ENCODE assay signal across 8 cellular contexts in the genomic region with DNA sequence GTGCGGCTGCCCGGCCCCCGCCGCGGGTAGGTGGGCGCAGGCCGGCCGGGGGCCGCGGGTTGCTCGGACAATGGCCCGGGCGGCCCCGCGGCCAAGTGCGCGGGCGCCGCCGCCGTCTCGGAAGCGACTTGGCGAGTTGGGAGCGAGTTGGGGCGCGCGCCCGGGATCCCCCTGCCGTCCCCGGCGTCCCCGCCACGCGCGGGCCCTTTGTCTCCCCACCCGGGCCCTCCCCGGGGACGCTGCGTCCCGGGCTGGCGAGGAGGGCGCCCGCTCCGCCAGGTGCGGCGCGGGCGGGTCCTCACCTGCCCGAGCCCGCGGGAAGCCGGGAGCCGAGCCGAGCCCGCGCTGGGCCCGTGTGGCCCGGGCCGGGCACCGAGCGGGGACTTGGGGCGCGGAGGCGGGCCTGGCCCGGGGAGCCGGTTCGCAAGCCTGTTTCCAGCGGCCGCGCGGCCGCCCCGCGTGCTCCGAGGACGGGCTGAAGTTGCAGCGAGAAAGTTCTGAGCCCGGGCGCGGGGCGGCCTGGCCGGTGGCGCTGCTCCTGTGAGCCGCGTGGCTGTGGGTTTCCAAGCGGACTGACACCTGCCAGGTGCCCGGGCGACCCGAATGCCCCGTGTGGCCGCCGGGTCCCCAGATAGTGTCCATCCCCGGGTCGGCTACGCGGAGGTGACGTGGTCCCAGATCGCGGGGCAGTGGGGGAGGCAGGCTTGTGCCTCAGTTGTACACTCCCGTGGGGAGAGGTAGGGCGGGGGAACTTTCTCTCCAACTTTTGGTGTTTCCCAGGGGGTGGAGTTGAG. TPM values are rescaled to one million over a fixed set of nuclear protein-coding genes. Genes with fewer than 3 reads are reported as not detected.
DNase-seq lines count a peak whose midpoint lies in the region; ATAC-seq lines count a peak whose summit lies in the region.

No MANE protein-coding gene starts in this region.

- H3K36me3 ChIP-seq in CD4-positive, alpha-beta memory T cell (ENCODE audit: insufficient read depth, low read length) = no peaks in the 10 kb centered on the region
- no peaks in the 10 kb centered on the region; the same call in 1 of the 2 replicates for H3K36me3 ChIP-seq in iPS DF 6.9 (ENCODE audit: control insufficient read depth, insufficient read depth, low read length)

- H3K9me3 Mint-ChIP-seq in CD4-positive, alpha-beta memory T cell = no peaks in the 10 kb centered on the region
- no peaks in the 10 kb centered on the region for H3K9me3 Mint-ChIP-seq in activated naive CD8-positive, alpha-beta T cell treated with anti-CD3 and anti-CD28 coated beads for 36 hours

- peaks cover 0 to 1% of the 10 kb centered on the region in 2 donors for H3K36me3 Mint-ChIP-seq in CD4-positive, alpha-beta memory T cell
- peaks cover 2% of the 10 kb centered on the region for H3K36me3 Mint-ChIP-seq in activated naive CD8-positive, alpha-beta T cell treated with anti-CD3 and anti-CD28 coated beads for 36 hours

- ATAC-seq in HG02885 (IDR thresholded peaks at IDR 0.05; ENCODE audit: poor library complexity, unreplicated experiment) (peak; percentile 38), HG03039 (IDR thresholded peaks at IDR 0.05; ENCODE audit: unreplicated experiment) (no peak)

- peak overlapping the region; percentile 82 to 89 (median 86) for H3K4me3 Mint-ChIP-seq in CD4-positive, alpha-beta memory T cell
- peak overlapping the region; percentile 85 for H3K4me3 Mint-ChIP-seq in activated naive CD8-positive, alpha-beta T cell treated with anti-CD3 and anti-CD28 coated beads for 36 hours

- peaks cover 11% of the 10 kb centered on the region for H3K4me1 ChIP-seq in CD4-positive, alpha-beta memory T cell (ENCODE audit: insufficient read depth, low read length)
- peaks cover 15% of the 10 kb centered on the region for H3K4me1 ChIP-seq in iPS DF 6.9 (ENCODE audit: control insufficient read depth, insufficient read depth, low read length)

- peak overlapping the region in 5 of 7 donors; percentile 18 to 85 (median 66) for H3K27ac Mint-ChIP-seq in CD4-positive, alpha-beta memory T cell
- H3K27ac Mint-ChIP-seq in activated naive CD8-positive, alpha-beta T cell treated with anti-CD3 and anti-CD28 coated beads for 36 hours = peak overlapping the region; percentile 64

- no CpG with 5 or more reads among the region's 102 CpGs for WGBS in iPS DF 6.9 (ENCODE audit: insufficient coverage, insufficient read length)

- peaks cover 0 to 1% of the 10 kb centered on the region in 2 donors for H3K27me3 Mint-ChIP-seq in CD4-positive, alpha-beta memory T cell
- H3K27me3 Mint-ChIP-seq in activated naive CD8-positive, alpha-beta T cell treated with anti-CD3 and anti-CD28 coated beads for 36 hours = peaks cover 4% of the 10 kb centered on the region

- intact Hi-C loops in CD4-positive, alpha-beta memory T cell (cut with micrococcal nuclease) = no loop called here

- peak in 3 of 5 donors; percentile 12 to 22 (median 17) for DNase-seq in CD4-positive, alpha-beta memory T cell
- peak; percentile 42 for DNase-seq in activated naive CD8-positive, alpha-beta T cell treated with anti-CD3 and anti-CD28 coated beads for 36 hours
- DNase-seq in iPS DF 6.9 (ENCODE audit: low read depth, low spot score) (no peak), SIG-M5 treated with dmso at 0.1 percent for 504 hours (lab: John Stamatoyannopoulos, UW; ENCODE audit: unreplicated experiment) (no peak), dedifferentiated amniotic fluid mesenchymal stem cell (ENCODE audit: extremely low spot score) (no peak)
- DNase-seq in stimulated activated CD4-positive, alpha-beta T cell treated with anti-CD3 and anti-CD28 coated beads, Interleukin-4, amount 100 ng/mL, for 1 hour = peak; percentile 26

- H3K4me3 ChIP-seq in CD4-positive, alpha-beta memory T cell (ENCODE audit: low read length in 2 of 2) = peak overlapping the region in 1 of 2 donors; percentile 28
- H3K4me3 ChIP-seq in iPS DF 6.9 (ENCODE audit: low read length) = peak overlapping the region; percentile 60

- H3K27ac ChIP-seq in CD4-positive, alpha-beta memory T cell (ENCODE audit: low read depth, low read length) = no peak overlapping the region
- no peak overlapping the region for H3K27ac ChIP-seq in iPS DF 6.9 (ENCODE audit: low read length)

- CTCF ChIA-PET in CD4-positive, alpha-beta memory T cell (lab: Charles Lee; ENCODE audit: partially characterized antibody) = no interaction called here

- H3K9me3 ChIP-seq in CD4-positive, alpha-beta memory T cell (ENCODE audit: control insufficient read depth in 1 of 2, low read length in 2 of 2) = no peaks in the 10 kb centered on the region
- no peaks in the 10 kb centered on the region for H3K9me3 ChIP-seq in iPS DF 6.9 (ENCODE audit: control insufficient read depth, insufficient read depth, low read length)

- peaks cover 4 to 19% (median 14%) of the 10 kb centered on the region in 4 donors for H3K4me1 Mint-ChIP-seq in CD4-positive, alpha-beta memory T cell
- H3K4me1 Mint-ChIP-seq in activated naive CD8-positive, alpha-beta T cell treated with anti-CD3 and anti-CD28 coated beads for 36 hours = peaks cover 21% of the 10 kb centered on the region

- H3K27me3 ChIP-seq in CD4-positive, alpha-beta memory T cell (ENCODE audit: insufficient read depth, low read length) = no peaks in the 10 kb centered on the region
- no peaks in the 10 kb centered on the region for H3K27me3 ChIP-seq in iPS DF 6.9 (ENCODE audit: control insufficient read depth, insufficient read depth, low read length)

- POLR2A ChIA-PET in CD4-positive, alpha-beta memory T cell (lab: Charles Lee; ENCODE audit: partially characterized antibody) = no interaction called here

RNA-seq across cellular contexts. Expression of a gene that starts 0.6 kb away (rescaled TPM):
- 1 to 10 TPM; 1.4 to 1.9 TPM for total RNA-seq in CD4-positive, alpha-beta memory T cell
- polyA plus RNA-seq in CD4-positive, alpha-beta memory T cell = under 1 TPM in 1 of 2 donors, not detected in 1; 0.61 TPM
- 10 to 100 TPM; 12.7 to 15.4 TPM for total RNA-seq in activated naive CD8-positive, alpha-beta T cell treated with anti-CD3 and anti-CD28 coated beads for 36 hours

RNA-seq across cellular contexts. Expression of a gene that starts 41.2 kb away (rescaled TPM):
- total RNA-seq in CD4-positive, alpha-beta memory T cell = 10 to 100 TPM; 19.1 to 20.3 TPM
- 10 to 100 TPM in 1 of 2 donors, 1 to 10 TPM in 1; 7.7 to 17.6 TPM for polyA plus RNA-seq in CD4-positive, alpha-beta memory T cell
- total RNA-seq in activated naive CD8-positive, alpha-beta T cell treated with anti-CD3 and anti-CD28 coated beads for 36 hours = 10 to 100 TPM; 42.2 to 44.6 TPM

Comparison
In these comparisons a context has a peak if more than half of its experiments do, and no peak if none do; other contexts are left out.
1. DNase-seq: peak in CD4-positive, alpha-beta memory T cell (3 of 5), activated naive CD8-positive, alpha-beta T cell treated with anti-CD3 and anti-CD28 coated beads for 36 hours (single experiment) and stimulated activated CD4-positive, alpha-beta T cell treated with anti-CD3 and anti-CD28 coated beads, Interleukin-4, amount 100 ng/mL, for 1 hour (single experiment); none in iPS DF 6.9 (single experiment), SIG-M5 treated with dmso at 0.1 percent for 504 hours (single experiment) and dedifferentiated amniotic fluid mesenchymal stem cell (single experiment).
2. RNA of a gene that starts 0.6 kb away (total RNA-seq): 12.7 to 15.4 TPM in activated naive CD8-positive, alpha-beta T cell treated with anti-CD3 and anti-CD28 coated beads for 36 hours; 1.4 to 1.9 TPM in CD4-positive, alpha-beta memory T cell; every median in the first group is over 4 times any median in the second.